Comparison of ENCODE assay signal across 8 cellular contexts in genomic region chr4:151801547-151802516, GRCh38. TPM values are rescaled to one million over a fixed set of nuclear protein-coding genes. Genes with fewer than 3 reads are reported as not detected.
DNase-seq lines count a peak whose midpoint lies in the region; FAIRE-seq and TF ChIP-seq lines count a peak whose summit lies in the region.

No MANE protein-coding gene starts in this region.

- H3K4me3 ChIP-seq in WERI-Rb-1 (ENCODE audit: low read depth, low read length) (no peak overlapping the region), bronchial epithelial cell (ENCODE audit: low read depth, low read length) (no peak overlapping the region)

- H3K27me3 ChIP-seq in WERI-Rb-1 (ENCODE audit: insufficient read depth, low read depth, severe bottlenecking) (peaks cover 29% of the 10 kb centered on the region), bronchial epithelial cell (ENCODE audit: control insufficient read depth, insufficient read depth, low read length) (no peaks in the 10 kb centered on the region)

- H3K27ac ChIP-seq in WERI-Rb-1 = no peak overlapping the region

- TF ChIP-seq CTCF in WERI-Rb-1 (IDR thresholded peaks at IDR 0.05; ENCODE audit: low read depth, low read length) = peak; percentile 94
- TF ChIP-seq CTCF in bronchial epithelial cell (IDR thresholded peaks at IDR 0.05; ENCODE audit: insufficient read depth, low read length, severe bottlenecking) = peak; percentile 85

- DNase-seq in NCI-H748 (lab: John Stamatoyannopoulos, UW; ENCODE audit: unreplicated experiment) (peak; percentile 47), NCI-H748 treated with DMSO at 0.1 percent for 48 hours (lab: John Stamatoyannopoulos, UW) (no peak), KBM-7 (peak; percentile 47), WERI-Rb-1 (peak; percentile 66), bronchial epithelial cell (ENCODE audit: low read depth) (peak; percentile 47), midbrain (lab: John Stamatoyannopoulos, UW) (peak; percentile 5), OCI-M2 (lab: John Stamatoyannopoulos, UW; ENCODE audit: unreplicated experiment) (no peak)
- DNase-seq in stimulated activated naive CD4-positive, alpha-beta T cell (lab: John Stamatoyannopoulos, UW) = peak; percentile 7 to 50 (median 30)

- FAIRE-seq in bronchial epithelial cell (lab: Jason Lieb, UNC) = no peak

- in situ Hi-C loops in KBM-7 (cut with MboI; ENCODE audit: low pct_unique_long_range_greater_than_20kb, low sequenced_read_pairs) = no loop called here

- no peaks in the 10 kb centered on the region for H3K36me3 ChIP-seq in WERI-Rb-1
- no peaks in the 10 kb centered on the region for H3K36me3 ChIP-seq in bronchial epithelial cell (ENCODE audit: control insufficient read depth, insufficient read depth, low read length)

- H3K9me3 ChIP-seq in WERI-Rb-1 (ENCODE audit: severe bottlenecking) = no peaks in the 10 kb centered on the region

RNA-seq across cellular contexts. Expression of gene GATB, which starts 41.0 kb away (rescaled TPM):
- total RNA-seq in bronchial epithelial cell = 11.1 and 14.0 TPM in 2 replicates

Comparison
In these comparisons a context has a peak if more than half of its experiments do, and no peak if none do; other contexts are left out.
1. DNase-seq: peak in NCI-H748 (single experiment), KBM-7 (single experiment), WERI-Rb-1 (single experiment), bronchial epithelial cell (single experiment), midbrain (single experiment) and stimulated activated naive CD4-positive, alpha-beta T cell (6 of 6); none in NCI-H748 treated with DMSO at 0.1 percent for 48 hours (single experiment) and OCI-M2 (single experiment).